17 cellular contexts compared by ENCODE assay signal in the genomic region with DNA sequence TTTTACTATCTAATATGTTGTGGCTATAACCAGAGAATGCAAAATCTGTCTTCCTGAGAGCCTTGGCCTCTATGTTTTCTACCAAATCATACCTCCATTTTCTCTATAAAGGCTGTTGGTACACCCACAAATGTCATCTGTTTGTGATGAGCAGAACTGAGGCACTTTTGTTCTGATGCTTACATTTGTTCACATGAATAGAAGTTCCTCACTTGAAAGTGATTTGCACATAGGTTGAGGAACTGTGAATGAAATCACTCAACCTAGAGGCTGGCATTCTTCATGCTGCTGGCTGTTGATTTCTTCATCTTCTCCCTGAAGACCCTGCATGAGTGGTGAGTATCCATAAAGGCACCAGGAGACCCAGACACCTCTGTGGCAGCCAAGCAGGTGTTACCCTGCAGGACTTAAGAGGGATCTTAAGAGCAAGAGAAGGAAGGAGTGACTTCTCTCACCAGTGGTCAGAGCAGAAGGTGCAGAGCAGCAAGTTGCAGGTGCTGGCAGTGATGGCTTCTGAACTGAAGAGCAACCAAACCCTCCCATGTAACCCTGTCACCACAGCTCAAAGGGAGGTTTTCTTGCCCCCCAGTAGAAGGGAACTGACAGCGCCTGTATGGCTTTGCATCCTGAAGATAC.
"Had no signal": no experiment of that assay in that cellular context is flagged by ENCODE, and none has a peak within 500 bp of the region (broad histone marks: within the 10 kb centered on the region; RNA-seq: fewer than 3 reads in every experiment).

No MANE protein-coding gene starts in this region.

- DNase-seq: activated T-cell treated with anti-CD3 and anti-CD28 coated beads, Interleukin-2, amount 50 U/mL, for 1 hour; amygdala; brain microvascular endothelial cell; dermis blood vessel endothelial cell; immature natural killer cell; left colon; mucosa of descending colon; stimulated activated CD4-positive, alpha-beta T cell treated with anti-CD3 and anti-CD28 coated beads, Interleukin-15, amount 100 ng/mL, for 24 hours; stimulated activated CD4-positive, alpha-beta T cell treated with anti-CD3 and anti-CD28 coated beads, Interleukin-4, amount 100 ng/mL, for 24 hours; stomach had no signal

- H3K36me3 Mint-ChIP-seq: activated naive CD4-positive, alpha-beta T cell treated with anti-CD3 and anti-CD28 coated beads, Interleukin-2, amount 50 U/mL, for 72 hours; natural killer cell treated with Interleukin-12 subunit alpha and Interleukin-12 subunit beta and Interleukin-15 and Interleukin-18, amount 100 ng/mL, for 72 hours had no signal

- H3K9me3 ChIP-seq: esophagus muscularis mucosa, mucosa of descending colon, stomach, thoracic aorta had no signal

- H2AFZ ChIP-seq: parathyroid adenoma had no signal

- H3K27me3 ChIP-seq: brain microvascular endothelial cell, esophagus muscularis mucosa, stomach had no signal

- H3K9me3 Mint-ChIP-seq: activated naive CD4-positive, alpha-beta T cell treated with anti-CD3 and anti-CD28 coated beads, Interleukin-2, amount 50 U/mL, for 72 hours; immature natural killer cell; natural killer cell treated with Interleukin-12 subunit alpha and Interleukin-12 subunit beta and Interleukin-15 and Interleukin-18, amount 100 ng/mL, for 72 hours had no signal

- H3K4me3 Mint-ChIP-seq: immature natural killer cell; natural killer cell treated with Interleukin-12 subunit alpha and Interleukin-12 subunit beta and Interleukin-15 and Interleukin-18, amount 100 ng/mL, for 72 hours had no signal

- H3K79me2 ChIP-seq: parathyroid adenoma had no signal

- H3K27ac ChIP-seq: brain microvascular endothelial cell, esophagus muscularis mucosa, parathyroid adenoma, stomach, thoracic aorta had no signal

- ATAC-seq: activated CD4-positive, CD25-positive, alpha-beta regulatory T cell treated with anti-CD3 and anti-CD28 coated beads, Interleukin-2, amount 50 U/mL, for 24 hours; activated naive CD4-positive, alpha-beta T cell treated with anti-CD3 and anti-CD28 coated beads, Interleukin-2, amount 50 U/mL, for 72 hours; left colon; mucosa of descending colon; natural killer cell treated with Interleukin-12 subunit alpha and Interleukin-12 subunit beta and Interleukin-15 and Interleukin-18, amount 100 ng/mL, for 72 hours had no signal

- H3K4me1 ChIP-seq: parathyroid adenoma had no signal

- H3K36me3 ChIP-seq: esophagus muscularis mucosa, stomach, thoracic aorta had no signal

- H3K9ac ChIP-seq: parathyroid adenoma had no signal

- H3K4me3 ChIP-seq: esophagus muscularis mucosa, lung, mucosa of descending colon, stomach, thoracic aorta had no signal

- H3K27ac Mint-ChIP-seq: activated naive CD4-positive, alpha-beta T cell treated with anti-CD3 and anti-CD28 coated beads, Interleukin-2, amount 50 U/mL, for 72 hours; immature natural killer cell; natural killer cell treated with Interleukin-12 subunit alpha and Interleukin-12 subunit beta and Interleukin-15 and Interleukin-18, amount 100 ng/mL, for 72 hours had no signal
